In the genomic region with DNA sequence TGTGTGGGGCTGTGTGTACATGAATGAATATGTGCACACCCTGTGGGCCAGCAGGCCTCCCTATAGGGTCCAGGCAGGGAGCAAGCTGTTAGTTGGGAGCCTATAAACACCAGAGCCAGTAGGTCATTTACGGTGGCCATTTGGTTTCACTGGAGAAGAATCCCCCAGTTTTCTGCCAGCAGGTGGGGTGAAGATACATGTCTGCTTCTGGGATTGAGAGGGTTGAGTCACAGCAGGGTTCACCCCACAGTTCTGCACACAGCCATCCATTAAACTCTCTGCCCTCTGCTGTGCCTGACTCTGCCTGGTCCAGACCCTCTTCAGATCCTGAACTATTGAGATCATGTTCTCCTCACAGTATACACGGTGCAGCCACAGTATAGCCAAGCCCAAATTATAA, we compare ENCODE assay signal across 1 cellular context.
TF ChIP-seq lines count a peak whose summit lies in the region.

No MANE protein-coding gene starts in this region.

TF ChIP-seq in HCT116, 20 proteins besides CTCF, POLR2A, EP300 and RAD21 (continued from another document):
- TF ChIP-seq SRF (IDR thresholded peaks at IDR 0.05; ENCODE audit: low read depth), result no peak
- no peak for TF ChIP-seq EZH2 (IDR thresholded peaks at IDR 0.05)
- no peak for TF ChIP-seq EGR1 (IDR thresholded peaks at IDR 0.05; ENCODE audit: low read depth)
- TF ChIP-seq ELF1 (IDR thresholded peaks at IDR 0.05; ENCODE audit: borderline replicate concordance, low read depth), result no peak
- no peak for TF ChIP-seq ZNF274 (IDR thresholded peaks at IDR 0.05; ENCODE audit: low read depth, low read length)
- no peak for TF ChIP-seq SP1 (IDR thresholded peaks at IDR 0.05; ENCODE audit: low read depth)
- TF ChIP-seq CEBPB (IDR thresholded peaks at IDR 0.05; ENCODE audit: low read depth), result no peak
- TF ChIP-seq, protein P1, sequence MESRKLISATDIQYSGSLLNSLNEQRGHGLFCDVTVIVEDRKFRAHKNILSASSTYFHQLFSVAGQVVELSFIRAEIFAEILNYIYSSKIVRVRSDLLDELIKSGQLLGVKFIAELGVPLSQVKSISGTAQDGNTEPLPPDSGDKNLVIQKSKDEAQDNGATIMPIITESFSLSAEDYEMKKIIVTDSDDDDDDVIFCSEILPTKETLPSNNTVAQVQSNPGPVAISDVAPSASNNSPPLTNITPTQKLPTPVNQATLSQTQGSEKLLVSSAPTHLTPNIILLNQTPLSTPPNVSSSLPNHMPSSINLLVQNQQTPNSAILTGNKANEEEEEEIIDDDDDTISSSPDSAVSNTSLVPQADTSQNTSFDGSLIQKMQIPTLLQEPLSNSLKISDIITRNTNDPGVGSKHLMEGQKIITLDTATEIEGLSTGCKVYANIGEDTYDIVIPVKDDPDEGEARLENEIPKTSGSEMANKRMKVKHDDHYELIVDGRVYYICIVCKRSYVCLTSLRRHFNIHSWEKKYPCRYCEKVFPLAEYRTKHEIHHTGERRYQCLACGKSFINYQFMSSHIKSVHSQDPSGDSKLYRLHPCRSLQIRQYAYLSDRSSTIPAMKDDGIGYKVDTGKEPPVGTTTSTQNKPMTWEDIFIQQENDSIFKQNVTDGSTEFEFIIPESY (IDR thresholded peaks at IDR 0.05; ENCODE audit: extremely low read depth, insufficient replicate concordance, low read length), result no peak
- no peak for TF ChIP-seq POLR2AphosphoS5 (IDR thresholded peaks at IDR 0.05; ENCODE audit: low read depth, low read length)
